8 cellular contexts compared by ENCODE assay signal in the genomic region with DNA sequence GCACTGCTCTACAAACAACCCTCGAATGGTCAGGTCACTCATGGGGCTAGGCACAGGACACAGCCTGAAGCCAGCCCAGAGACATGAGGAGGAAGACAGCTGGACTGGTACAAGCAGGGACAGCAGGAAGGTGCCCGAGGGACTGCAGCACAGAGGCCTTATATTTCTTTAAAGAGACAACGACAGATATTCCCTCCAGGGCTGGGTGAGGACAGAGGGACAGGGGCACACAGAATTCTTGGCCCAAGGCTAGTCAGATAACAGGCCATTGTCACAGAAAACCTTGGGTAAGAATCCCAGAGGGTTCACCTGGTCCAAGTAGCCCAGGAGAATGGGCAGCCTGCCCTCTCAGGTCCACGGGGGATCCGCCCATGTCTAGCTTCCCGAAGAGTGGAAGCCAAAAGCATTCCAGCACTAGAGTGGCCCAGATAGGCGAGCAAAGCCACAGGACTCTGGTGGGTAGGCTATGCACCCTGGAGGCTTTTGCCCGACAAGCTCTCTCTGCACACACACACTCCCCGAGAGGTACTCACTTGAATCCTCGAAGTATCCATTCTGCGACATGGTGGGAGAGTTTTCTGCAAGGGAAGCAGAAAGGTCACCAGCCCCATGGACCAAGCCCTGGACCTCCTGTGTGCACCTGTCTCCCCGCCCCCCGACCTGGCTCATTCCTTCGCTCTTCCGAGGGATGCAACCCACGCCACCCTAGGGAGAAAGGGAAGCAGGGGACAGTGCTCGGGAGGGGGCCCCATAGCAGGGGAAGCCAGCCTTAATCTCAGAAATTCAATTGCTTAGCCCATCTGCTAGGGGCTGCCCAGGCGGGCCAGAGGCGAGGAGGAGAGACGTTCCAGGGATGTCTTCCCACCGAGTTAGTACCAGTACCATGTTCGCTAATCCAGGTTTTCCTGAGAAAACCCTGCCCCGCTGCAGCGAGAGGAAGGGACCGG. TPM values are rescaled to one million over a fixed set of nuclear protein-coding genes. Genes with fewer than 3 reads are reported as not detected.
DNase-seq lines count a peak whose midpoint lies in the region; ATAC-seq, FAIRE-seq and TF ChIP-seq lines count a peak whose summit lies in the region.
"Had no signal": no experiment of that assay in that cellular context is flagged by ENCODE, and none has a peak within 500 bp of the region (broad histone marks: within the 10 kb centered on the region; RNA-seq: fewer than 3 reads in every experiment).

No MANE protein-coding gene starts in this region.

- no peak for TF ChIP-seq POLR2A in H1 (IDR thresholded peaks at IDR 0.05; ENCODE audit: control extremely low read depth in 1 of 2, low read depth in 2 of 2, low read length in 2 of 2)

- H2AK5ac ChIP-seq in H1 (ENCODE audit: low read depth, low read length), result peak overlapping the region; percentile 82; the same call in 1 of the 2 replicates

- H3K4me3 ChIP-seq in GM23248, result no peak overlapping the region
- H3K4me3 ChIP-seq in Loucy (ENCODE audit: low read length, poor library complexity, severe bottlenecking), result peak overlapping the region; percentile 82
- peak overlapping the region; percentile 47 to 79 (median 76) for H3K4me3 ChIP-seq in H1 (ENCODE audit: extremely low read depth in 1 of 4, insufficient read depth in 2 of 4, low read depth in 3 of 4, low read length in 4 of 4)
- H3K4me3 ChIP-seq in neural progenitor cell, result peak overlapping the region; percentile 73
- no peak overlapping the region for H3K4me3 ChIP-seq in colonic mucosa

- no peak overlapping the region for H2BK15ac ChIP-seq in H1 (ENCODE audit: low read length)

- FAIRE-seq in H1 (lab: Jason Lieb, UNC), result no peak

- H3K56ac ChIP-seq in H1 (replicated peaks; ENCODE audit: insufficient read length, low read depth, low read length), result no peak overlapping the region

- H2AFZ ChIP-seq in GM23248 (peak overlapping the region; percentile 95; the same call in 1 of the 2 replicates), Loucy (ENCODE audit: low read length) (no peak overlapping the region), H1 (ENCODE audit: low read length) (no peak overlapping the region), neural progenitor cell (replicated peaks) (peak overlapping the region; percentile 99)

- no peak overlapping the region for H2BK120ac ChIP-seq in H1 (replicated peaks; ENCODE audit: low read depth, low read length)

- no peak overlapping the region for H3K18ac ChIP-seq in H1 (ENCODE audit: extremely low read depth, low read length)

- H3K4me2 ChIP-seq in GM23248 (ENCODE audit: unreplicated experiment), result no peak overlapping the region
- peak overlapping the region; percentile 86 for H3K4me2 ChIP-seq in Loucy (ENCODE audit: low read depth, low read length, poor library complexity, severe bottlenecking)
- H3K4me2 ChIP-seq in H1 (ENCODE audit: insufficient read depth in 1 of 2, low read depth in 2 of 2, low read length in 2 of 2), result peak overlapping the region; percentile 87 to 99
- H3K4me2 ChIP-seq in neural progenitor cell, result peak overlapping the region; percentile 92

- H2BK12ac ChIP-seq in H1 (ENCODE audit: low read depth, low read length), result peak overlapping the region; percentile 39; the same call in 1 of the 2 replicates

- H3K27ac ChIP-seq in GM23248 (no peak overlapping the region), H1 (ENCODE audit: low read depth, low read length) (no peak overlapping the region), neural progenitor cell (no peak overlapping the region), colonic mucosa (no peak overlapping the region)

- H3K9me3 Mint-ChIP-seq in neural progenitor cell, result peaks cover 4% of the 10 kb centered on the region

- H3K9me2 ChIP-seq in GM23248 (ENCODE audit: insufficient read depth), result no peaks in the 10 kb centered on the region
- no peaks in the 10 kb centered on the region for H3K9me2 ChIP-seq in Loucy (replicated peaks; ENCODE audit: low read depth, low read length)

- H3F3A ChIP-seq in GM23248 (ENCODE audit: insufficient read depth) (no peaks in the 10 kb centered on the region), Loucy (ENCODE audit: low read depth) (no peaks in the 10 kb centered on the region), neural progenitor cell (ENCODE audit: low read depth) (peaks cover 20% of the 10 kb centered on the region)

- H3K36me3 ChIP-seq in GM23248 (ENCODE audit: low read depth), result no peaks in the 10 kb centered on the region
- H3K36me3 ChIP-seq in Loucy (ENCODE audit: insufficient read depth, low read length), result no peaks in the 10 kb centered on the region
- peaks cover 0 to 5% (median 0%) of the 10 kb centered on the region in 4 experiments; a peak in 1 of 8 replicates for H3K36me3 ChIP-seq in H1 (ENCODE audit: control insufficient read depth in 2 of 4, insufficient read depth in 4 of 4, low read length in 3 of 4)
- no peaks in the 10 kb centered on the region for H3K36me3 ChIP-seq in neural progenitor cell
- no peaks in the 10 kb centered on the region for H3K36me3 ChIP-seq in colonic mucosa

- intact Hi-C loops in colonic mucosa (cut with DNase I), result no loop called here

- H4K20me1 ChIP-seq in GM23248 (ENCODE audit: insufficient read depth) (no peaks in the 10 kb centered on the region), Loucy (ENCODE audit: insufficient read depth, low read length, poor library complexity, severe bottlenecking) (no peaks in the 10 kb centered on the region), H1 (replicated peaks in 1 of 2; ENCODE audit: control insufficient read depth in 1 of 2, insufficient read depth in 2 of 2, low read length in 2 of 2) (peaks cover 0 to 11% of the 10 kb centered on the region in 2 experiments), neural progenitor cell (ENCODE audit: low read depth) (no peaks in the 10 kb centered on the region)

- peak overlapping the region; percentile 68 for H3K4me3 Mint-ChIP-seq in neural progenitor cell

- no peak overlapping the region for H4K91ac ChIP-seq in H1 (replicated peaks; ENCODE audit: insufficient read length, low read length)

- in situ Hi-C loops in GM23248 (cut with MboI), result no loop called here

- POLR2A ChIA-PET in H1 (lab: Charles Lee; ENCODE audit: partially characterized antibody), result interaction anchor here (1.0 to 3.1 kb wide), 3 partner anchors 9 to 78 kb away, joined by 3 to 14 read pairs (median 5); partner anchors contain the start of genes FASTKD5 and UBOX5

- no peak overlapping the region for H3K14ac ChIP-seq in H1 (ENCODE audit: insufficient read length)

- no peaks in the 10 kb centered on the region for H3K79me2 ChIP-seq in GM23248 (ENCODE audit: insufficient read depth)
- H3K79me2 ChIP-seq in Loucy (ENCODE audit: insufficient read depth, low read length), result peaks cover 4% of the 10 kb centered on the region; the same call in 1 of the 2 replicates
- no peaks in the 10 kb centered on the region for H3K79me2 ChIP-seq in H1 (ENCODE audit: control insufficient read depth in 1 of 2, insufficient read depth in 2 of 2, low read length in 2 of 2)
- no peaks in the 10 kb centered on the region for H3K79me2 ChIP-seq in neural progenitor cell (ENCODE audit: low read depth)

- no peak overlapping the region; the same call in 1 of the 2 replicates for H4K8ac ChIP-seq in H1 (ENCODE audit: extremely low read depth, insufficient read depth, low read length)

- H3K4ac ChIP-seq in H1 (replicated peaks; ENCODE audit: insufficient read length, low read depth, low read length), result no peak overlapping the region

- no peak overlapping the region for H3K27ac Mint-ChIP-seq in neural progenitor cell

- peaks cover 16% of the 10 kb centered on the region; the same call in 1 of the 2 replicates for H3K23me2 ChIP-seq in H1 (ENCODE audit: low read depth, low read length)

- peaks cover 63% of the 10 kb centered on the region for H3K27me3 Mint-ChIP-seq in neural progenitor cell (ENCODE audit: insufficient read depth, low read depth)

- no peak overlapping the region for H3K23ac ChIP-seq in H1 (ENCODE audit: insufficient read length)

- no peak overlapping the region for H2BK5ac ChIP-seq in H1 (ENCODE audit: low read depth, low read length)

- H3K27me3 ChIP-seq in GM23248 (replicated peaks; ENCODE audit: insufficient read depth) (peaks cover 8% of the 10 kb centered on the region; the same call in 1 of the 2 replicates), Loucy (ENCODE audit: insufficient read depth, low read length, poor library complexity, severe bottlenecking) (peaks cover 7% of the 10 kb centered on the region), H1 (replicated peaks in 1 of 4; ENCODE audit: control insufficient read depth in 3 of 4, extremely low read depth in 1 of 4, insufficient read depth in 3 of 4, low read length in 3 of 4) (peaks cover 13 to 40% (median 35%) of the 10 kb centered on the region in 4 experiments), neural progenitor cell (peaks cover 68% of the 10 kb centered on the region), colonic mucosa (peaks cover 45% of the 10 kb centered on the region)

- H4K5ac ChIP-seq in H1 (ENCODE audit: insufficient read length, low read depth, low read length), result no peak overlapping the region

- H3K4me1 Mint-ChIP-seq in neural progenitor cell, result peaks cover 13% of the 10 kb centered on the region

- H3K9ac ChIP-seq in GM23248 (no peak overlapping the region), Loucy (ENCODE audit: low read depth, low read length, poor library complexity, severe bottlenecking) (peak overlapping the region; percentile 69), H1 (replicated peaks in 1 of 4; ENCODE audit: extremely low read depth in 1 of 4, low read depth in 3 of 4, low read length in 3 of 4) (peak overlapping the region in 1 of 4 experiments; percentile 13; a peak in 1 of 7 replicates), neural progenitor cell (no peak overlapping the region), colonic mucosa (ENCODE audit: low read depth in 2 of 2, low read length in 2 of 2) (no peak overlapping the region)

- no peak for TF ChIP-seq EP300 in H1 (IDR thresholded peaks at IDR 0.05; ENCODE audit: borderline replicate concordance in 1 of 2, low read depth in 2 of 2, low read length in 2 of 2)

- no peaks in the 10 kb centered on the region for H3K36me3 Mint-ChIP-seq in neural progenitor cell

- TF ChIP-seq CTCF in Loucy (conservative IDR thresholded peaks at IDR 0.05; ENCODE audit: low read length) (no peak), H1 (IDR thresholded peaks at IDR 0.05; ENCODE audit: control extremely low read depth in 1 of 3, insufficient read depth in 1 of 3, low read depth in 1 of 3, low read length in 3 of 3) (no peak), neural progenitor cell (IDR thresholded peaks at IDR 0.05) (no peak), colonic mucosa (IDR thresholded peaks at IDR 0.05) (no peak)

- no peak for TF ChIP-seq RAD21 in H1 (IDR thresholded peaks at IDR 0.05 in 1 of 2, conservative IDR thresholded peaks at IDR 0.05 in 1 of 2; ENCODE audit: low read depth in 2 of 2, low read length in 2 of 2)

- CTCF ChIA-PET in H1 (lab: Charles Lee; ENCODE audit: partially characterized antibody), result interaction anchor here (1.1 to 3.3 kb wide), 4 partner anchors 10 to 18 kb away, joined by 3 to 15 read pairs (median 10); no protein-coding TSS in a partner anchor

- H3K9me3 ChIP-seq in GM23248 (ENCODE audit: low read depth) (no peaks in the 10 kb centered on the region), Loucy (ENCODE audit: insufficient read depth, low read depth, low read length) (no peaks in the 10 kb centered on the region), H1 (ENCODE audit: insufficient read depth in 2 of 2, low read depth in 1 of 2, low read length in 1 of 2) (no peaks in the 10 kb centered on the region), neural progenitor cell (ENCODE audit: low read depth) (no peaks in the 10 kb centered on the region), colonic mucosa (no peaks in the 10 kb centered on the region)

- H3K4me1 ChIP-seq in GM23248 (ENCODE audit: insufficient read depth), result no peaks in the 10 kb centered on the region
- H3K4me1 ChIP-seq in Loucy (ENCODE audit: insufficient read depth, low read length, poor library complexity, severe bottlenecking), result peaks cover 5% of the 10 kb centered on the region
- peaks cover 0 to 19% (median 7%) of the 10 kb centered on the region in 4 experiments; a peak in 6 of 7 replicates for H3K4me1 ChIP-seq in H1 (replicated peaks in 1 of 4; ENCODE audit: control insufficient read depth in 3 of 4, insufficient read depth in 4 of 4, low read length in 3 of 4)
- peaks cover 7% of the 10 kb centered on the region for H3K4me1 ChIP-seq in neural progenitor cell
- no peaks in the 10 kb centered on the region for H3K4me1 ChIP-seq in colonic mucosa

- H2BK20ac ChIP-seq in H1 (ENCODE audit: low read length), result 0 out of 2 replicates have a peak overlapping the region, but pooled peaks have one; percentile 48

- 60 to 61% methylated on average over 25 of the region's 25 CpGs for WGBS in GM23248 (ENCODE audit: low coverage in 1 of 2, low lambda C conversion rate in 2 of 2, missing lambda C conversion rate in 2 of 2), 2 experiments
- 76% methylated on average over 19 of the region's 25 CpGs; no CpG with 5 or more reads in 1 of the 2 experiments for WGBS in H1 (ENCODE audit: extremely low coverage in 1 of 2, insufficient coverage in 1 of 2, insufficient read length in 1 of 2, insufficient replicate concordance in 2 of 2, low coverage in 1 of 2, low lambda C conversion rate in 2 of 2, missing lambda C conversion rate in 1 of 2), 2 experiments

- H3K79me1 ChIP-seq in H1 (ENCODE audit: low read depth, low read length), result no peaks in the 10 kb centered on the region

- no peak for ATAC-seq in GM19035 (IDR thresholded peaks at IDR 0.05; ENCODE audit: unreplicated experiment)
- no peak for ATAC-seq in HG03521 (IDR thresholded peaks at IDR 0.05; ENCODE audit: unreplicated experiment)

- DNase-seq in GM23248, result no peak
- no peak for DNase-seq in H1 (ENCODE audit: low read depth in 1 of 2, low spot score in 2 of 2)
- no peak for DNase-seq in neural progenitor cell (ENCODE audit: low spot score)
- no peak for DNase-seq in colonic mucosa
- DNase-seq: NCI-H2171 had no signal

RNA-seq across cellular contexts. Expression of gene SLC4A11, which starts 1.7 kb away (rescaled TPM):
- total RNA-seq in GM23248 (2014; rRNA removed; shearing (Covaris generic)), result 0.63 and 0.65 TPM in 2 replicates
- polyA plus RNA-seq in GM23248 (2016; fragmentation: Nextera tagmentation; extraction: Ambion mirVana) (1.1 and 1.2 TPM in 2 replicates), H1 (2011; rRNA removed) (11.9 and 20.9 TPM in 2 replicates)
- total RNA-seq in H1 (2021; fragmentation: NEBNext Ultra II Directional; extraction: Animal tissue kit (Norgen Biotek cat#: 25700)), result 29.1 and 32.3 TPM in 2 replicates
- 11.0 TPM for polyA plus RNA-seq in H1 (2011; cell fraction: cytosol; rRNA removed)
- polyA plus RNA-seq in H1 (2011; cell fraction: nucleus; rRNA removed), result 95.5 TPM
- 21.9 to 33.9 TPM (median 28.9 TPM) in 4 replicates for polyA plus RNA-seq in H1 (2012, experiment 1 of 2)
- 18.1 TPM for polyA plus RNA-seq in H1 (2012, experiment 2 of 2)
- polyA plus RNA-seq in H1 (2013, experiment 1 of 2), result 37.5 TPM
- 34.4 TPM for polyA plus RNA-seq in H1 (2013, experiment 2 of 2)
- polyA minus RNA-seq in H1 (2011; rRNA and poly(A)+ RNA removed), result 7.9 and 12.2 TPM in 2 replicates
- polyA minus RNA-seq in H1 (2011; cell fraction: cytosol; rRNA and poly(A)+ RNA removed), result 17.8 TPM
- 29.5 TPM for polyA minus RNA-seq in H1 (2011; cell fraction: nucleus; rRNA and poly(A)+ RNA removed)
- total RNA-seq in neural progenitor cell (ENCODE audit: low replicate concordance) (0.95 and 3.4 TPM in 2 replicates), colonic mucosa (1 to 10 TPM; 1.2 to 2.6 TPM)

RNA-seq across cellular contexts. Expression of gene ITPA, which starts 28.0 kb away (rescaled TPM):
- total RNA-seq in GM23248 (2014; rRNA removed; shearing (Covaris generic)), result 43.6 and 47.2 TPM in 2 replicates
- polyA plus RNA-seq in GM23248 (2016; fragmentation: Nextera tagmentation; extraction: Ambion mirVana) (63.8 and 72.4 TPM in 2 replicates), H1 (2011; rRNA removed) (88.2 and 90.3 TPM in 2 replicates)
- 80.9 and 94.0 TPM in 2 replicates for total RNA-seq in H1 (2021; fragmentation: NEBNext Ultra II Directional; extraction: Animal tissue kit (Norgen Biotek cat#: 25700))
- 76.8 TPM for polyA plus RNA-seq in H1 (2011; cell fraction: cytosol; rRNA removed)
- 68.8 TPM for polyA plus RNA-seq in H1 (2011; cell fraction: nucleus; rRNA removed)
- polyA plus RNA-seq in H1 (2012, experiment 1 of 2), result 78.5 to 95.4 TPM (median 90.5 TPM) in 4 replicates
- polyA plus RNA-seq in H1 (2012, experiment 2 of 2), result 85.8 TPM
- polyA plus RNA-seq in H1 (2013, experiment 1 of 2), result 73.6 TPM
- polyA plus RNA-seq in H1 (2013, experiment 2 of 2), result 72.9 TPM
- 14.7 and 15.6 TPM in 2 replicates for polyA minus RNA-seq in H1 (2011; rRNA and poly(A)+ RNA removed)
- polyA minus RNA-seq in H1 (2011; cell fraction: cytosol; rRNA and poly(A)+ RNA removed), result 22.7 TPM
- 13.9 TPM for polyA minus RNA-seq in H1 (2011; cell fraction: nucleus; rRNA and poly(A)+ RNA removed)
- total RNA-seq in neural progenitor cell (ENCODE audit: low replicate concordance) (18.2 and 27.7 TPM in 2 replicates), colonic mucosa (10 to 100 TPM; 35.2 to 67.6 TPM)

RNA-seq across cellular contexts. Expression of gene DDRGK1, which starts 32.8 kb away (rescaled TPM):
- total RNA-seq in GM23248 (2014; rRNA removed; shearing (Covaris generic)), result 50.8 and 63.0 TPM in 2 replicates
- 55.9 and 56.7 TPM in 2 replicates for polyA plus RNA-seq in GM23248 (2016; fragmentation: Nextera tagmentation; extraction: Ambion mirVana)
- 42.0 and 43.8 TPM in 2 replicates for total RNA-seq in H1 (2021; fragmentation: NEBNext Ultra II Directional; extraction: Animal tissue kit (Norgen Biotek cat#: 25700))
- polyA plus RNA-seq in H1 (2011; rRNA removed), result 29.4 and 31.2 TPM in 2 replicates
- 51.1 TPM for polyA plus RNA-seq in H1 (2011; cell fraction: cytosol; rRNA removed)
- polyA plus RNA-seq in H1 (2011; cell fraction: nucleus; rRNA removed), result 35.3 TPM
- 37.0 to 47.9 TPM (median 45.6 TPM) in 4 replicates for polyA plus RNA-seq in H1 (2012, experiment 1 of 2)
- polyA plus RNA-seq in H1 (2012, experiment 2 of 2), result 29.9 TPM
- polyA plus RNA-seq in H1 (2013, experiment 1 of 2), result 48.3 TPM
- 56.7 TPM for polyA plus RNA-seq in H1 (2013, experiment 2 of 2)
- 11.3 and 15.2 TPM in 2 replicates for polyA minus RNA-seq in H1 (2011; rRNA and poly(A)+ RNA removed)
- 16.9 TPM for polyA minus RNA-seq in H1 (2011; cell fraction: cytosol; rRNA and poly(A)+ RNA removed)
- polyA minus RNA-seq in H1 (2011; cell fraction: nucleus; rRNA and poly(A)+ RNA removed), result 12.4 TPM
- 27.9 and 58.4 TPM in 2 replicates for total RNA-seq in neural progenitor cell (ENCODE audit: low replicate concordance)
- 10 to 100 TPM; 57.8 to 88.6 TPM for total RNA-seq in colonic mucosa

Comparison
In these comparisons a context has a peak if more than half of its experiments do, and no peak if none do; other contexts are left out.
1. H2AFZ ChIP-seq: peak in GM23248 (single experiment) and neural progenitor cell (single experiment); none in Loucy (single experiment) and H1 (single experiment).
2. H3K4me3 ChIP-seq: peak in Loucy (single experiment), H1 (4 of 4) and neural progenitor cell (single experiment); none in GM23248 (single experiment) and colonic mucosa (single experiment).